Comparison of ENCODE assay signal across 10 cellular contexts in genomic region chr16:47732122-47732805, GRCh38.
DNase-seq lines count a peak whose midpoint lies in the region; ATAC-seq lines count a peak whose summit lies in the region.
"Had no signal": no experiment of that assay in that cellular context is flagged by ENCODE, and none has a peak within 500 bp of the region (broad histone marks: within the 10 kb centered on the region; RNA-seq: fewer than 3 reads in every experiment).

No MANE protein-coding gene starts in this region.

- peak overlapping the region in 2 of 11 experiments; percentile 61 to 66; a peak in 4 of 22 replicates for H3K27ac ChIP-seq in BLaER1 treated with 17β-estradiol and CSF1 and Interleukin-3, amounts not matched to agents 10 nM and 100 nM
- H3K27ac ChIP-seq in HUES6 (ENCODE audit: low read depth, low read length), result peak overlapping the region; percentile 50; the same call in 1 of the 2 replicates
- H3K27ac ChIP-seq: esophagus squamous epithelium had no signal

- H4K20me1 ChIP-seq in BLaER1 treated with 17β-estradiol and CSF1 and Interleukin-3, amounts not matched to agents 10 nM and 100 nM, result no peaks in the 10 kb centered on the region

- H3K9me3 Mint-ChIP-seq in activated CD8-positive, alpha-beta T cell treated with anti-CD3 and anti-CD28 coated beads, Interleukin-2, amount 10 ng/mL, durations not matched to agents 7 days and 5 days (ENCODE audit: insufficient read depth), result no peaks in the 10 kb centered on the region
- H3K9me3 Mint-ChIP-seq: nephron progenitor cell had no signal

- H3K4me3 Mint-ChIP-seq in activated CD8-positive, alpha-beta T cell treated with anti-CD3 and anti-CD28 coated beads, Interleukin-2, amount 10 ng/mL, durations not matched to agents 7 days and 5 days, result no peak overlapping the region
- H3K4me3 Mint-ChIP-seq: nephron progenitor cell had no signal

- H3K27me3 Mint-ChIP-seq in activated CD8-positive, alpha-beta T cell treated with anti-CD3 and anti-CD28 coated beads, Interleukin-2, amount 10 ng/mL, durations not matched to agents 7 days and 5 days (ENCODE audit: low read depth), result peaks cover 6% of the 10 kb centered on the region

- H3K9me3 ChIP-seq in BLaER1 treated with 17β-estradiol and CSF1 and Interleukin-3, amounts not matched to agents 10 nM and 100 nM (replicated peaks in 1 of 11), result no peaks in the 10 kb centered on the region
- H3K9me3 ChIP-seq in HUES6 (ENCODE audit: control insufficient read depth, insufficient read depth, low read depth, low read length), result no peaks in the 10 kb centered on the region
- H3K9me3 ChIP-seq: esophagus squamous epithelium had no signal

- no peaks in the 10 kb centered on the region for H3K36me3 Mint-ChIP-seq in activated CD8-positive, alpha-beta T cell treated with anti-CD3 and anti-CD28 coated beads, Interleukin-2, amount 10 ng/mL, durations not matched to agents 7 days and 5 days (ENCODE audit: low read depth)

- no peaks in the 10 kb centered on the region for H3K27me3 ChIP-seq in BLaER1 treated with 17β-estradiol and CSF1 and Interleukin-3, amounts not matched to agents 10 nM and 100 nM
- H3K27me3 ChIP-seq in HUES6 (ENCODE audit: control insufficient read depth, insufficient read depth, low read length), result no peaks in the 10 kb centered on the region
- H3K27me3 ChIP-seq: esophagus squamous epithelium had no signal

- CTCF ChIA-PET in activated CD8-positive, alpha-beta T cell treated with anti-CD3 and anti-CD28 coated beads, Interleukin-2, amount 10 ng/mL, durations not matched to agents 7 days and 5 days (lab: Charles Lee), result no interaction called here

- H3K36me3 ChIP-seq in BLaER1 treated with 17β-estradiol and CSF1 and Interleukin-3, amounts not matched to agents 10 nM and 100 nM, result no peaks in the 10 kb centered on the region
- no peaks in the 10 kb centered on the region for H3K36me3 ChIP-seq in HUES6 (ENCODE audit: control insufficient read depth, insufficient read depth, low read length)
- H3K36me3 ChIP-seq: esophagus squamous epithelium had no signal

- H3K27ac Mint-ChIP-seq in activated CD8-positive, alpha-beta T cell treated with anti-CD3 and anti-CD28 coated beads, Interleukin-2, amount 10 ng/mL, durations not matched to agents 7 days and 5 days, result no peak overlapping the region
- H3K27ac Mint-ChIP-seq: nephron progenitor cell had no signal

- H3K9ac ChIP-seq in BLaER1 treated with 17β-estradiol and CSF1 and Interleukin-3, amounts not matched to agents 10 nM and 100 nM, result peak overlapping the region in 2 of 11 experiments; percentile 1 to 14; a peak in 2 of 22 replicates
- H3K9ac ChIP-seq in HUES6 (ENCODE audit: low read length), result no peak overlapping the region

- no peak overlapping the region for H3K4me3 ChIP-seq in BLaER1 treated with 17β-estradiol and CSF1 and Interleukin-3, amounts not matched to agents 10 nM and 100 nM
- no peak overlapping the region for H3K4me3 ChIP-seq in HUES6 (ENCODE audit: low read depth, low read length)
- H3K4me3 ChIP-seq: esophagus squamous epithelium had no signal

- peaks cover 0 to 60% (median 12%) of the 10 kb centered on the region in 10 experiments; a peak in 13 of 20 replicates for H3K4me1 ChIP-seq in BLaER1 treated with 17β-estradiol and CSF1 and Interleukin-3, amounts not matched to agents 10 nM and 100 nM
- H3K4me1 ChIP-seq in HUES6 (ENCODE audit: control insufficient read depth, insufficient read depth, low read length), result peaks cover 31% of the 10 kb centered on the region
- H3K4me1 ChIP-seq: esophagus squamous epithelium had no signal

- H3K4me1 Mint-ChIP-seq in activated CD8-positive, alpha-beta T cell treated with anti-CD3 and anti-CD28 coated beads, Interleukin-2, amount 10 ng/mL, durations not matched to agents 7 days and 5 days (ENCODE audit: low read depth), result peaks cover 10% of the 10 kb centered on the region

- peak overlapping the region in 7 of 11 experiments; percentile 21 to 78 (median 51); a peak in 12 of 22 replicates for H3K4me2 ChIP-seq in BLaER1 treated with 17β-estradiol and CSF1 and Interleukin-3, amounts not matched to agents 10 nM and 100 nM

- peak; percentile 50 for DNase-seq in activated CD8-positive, alpha-beta T cell treated with anti-CD3 and anti-CD28 coated beads, Interleukin-2, amount 10 ng/mL, durations not matched to agents 7 days and 5 days
- DNase-seq in iris pigment epithelial cell (ENCODE audit: low read depth) (peak; percentile 95), inferior parietal cortex (ENCODE audit: extremely low spot score) (no peak), OCI-M2 (lab: John Stamatoyannopoulos, UW; ENCODE audit: unreplicated experiment) (no peak)
- DNase-seq: esophagus squamous epithelium, nephron progenitor cell had no signal

- ATAC-seq in activated CD8-positive, alpha-beta T cell treated with anti-CD3 and anti-CD28 coated beads, Interleukin-2, amount 10 ng/mL, durations not matched to agents 7 days and 5 days, result peak; percentile 64
- no peak for ATAC-seq in GM19397 (IDR thresholded peaks at IDR 0.05; ENCODE audit: unreplicated experiment)
- ATAC-seq in GM21515 (IDR thresholded peaks at IDR 0.05; ENCODE audit: unreplicated experiment), result no peak

- POLR2A ChIA-PET in activated CD8-positive, alpha-beta T cell treated with anti-CD3 and anti-CD28 coated beads, Interleukin-2, amount 10 ng/mL, durations not matched to agents 7 days and 5 days (lab: Charles Lee), result interaction anchor here (0.6 to 1.5 kb wide), 3 partner anchors 19 to 846 kb away, joined by 3 to 4 read pairs (median 3); partner anchors contain the start of genes ITFG1 and PHKB

Comparison
In these comparisons a context has a peak if more than half of its experiments do, and no peak if none do; other contexts are left out.
1. DNase-seq: peak in activated CD8-positive, alpha-beta T cell treated with anti-CD3 and anti-CD28 coated beads, Interleukin-2, amount 10 ng/mL, durations not matched to agents 7 days and 5 days (single experiment) and iris pigment epithelial cell (single experiment); none in inferior parietal cortex (single experiment) and OCI-M2 (single experiment).